Comparison of ENCODE assay signal across 18 cellular contexts in genomic region chr6:29563435-29563834, GRCh38. TPM values are rescaled to one million over a fixed set of nuclear protein-coding genes. Genes with fewer than 3 reads are reported as not detected.
"Had no signal": no experiment of that assay in that cellular context is flagged by ENCODE, and none has a peak within 500 bp of the region (broad histone marks: within the 10 kb centered on the region; RNA-seq: fewer than 3 reads in every experiment).

No MANE protein-coding gene starts in this region.

- H3K9me3 ChIP-seq: breast epithelium, right atrium auricular region had no signal

- H3K27ac Mint-ChIP-seq: activated naive CD8-positive, alpha-beta T cell treated with anti-CD3 and anti-CD28 coated beads, Interleukin-2, amount 50 U/mL, for 24 hours; activated T-cell treated with anti-CD3 and anti-CD28 coated beads, Interleukin-2, amount 50 U/mL, for 72 hours; effector memory CD8-positive, alpha-beta T cell; nephron; progenitor cell of endocrine pancreas had no signal

- H3K36me3 ChIP-seq: breast epithelium, right atrium auricular region had no signal

- H3K4me3 ChIP-seq: breast epithelium, right atrium auricular region had no signal

- H3K4me1 ChIP-seq: breast epithelium, right atrium auricular region had no signal

- H3K9me3 Mint-ChIP-seq: activated T-cell treated with anti-CD3 and anti-CD28 coated beads, Interleukin-2, amount 50 U/mL, for 72 hours; effector memory CD8-positive, alpha-beta T cell; nephron had no signal

- DNase-seq: activated CD4-positive, alpha-beta T cell treated with anti-CD3 and anti-CD28 coated beads for 4 hours; activated CD8-positive, alpha-beta memory T cell treated with anti-CD3 and anti-CD28 coated beads, Interleukin-2, amount 50 U/mL, for 48 hours; activated gamma-delta T cell treated with Interleukin-2 at 50 U/mL for 16 hours; activated naive CD8-positive, alpha-beta T cell treated with anti-CD3 and anti-CD28 coated beads, Interleukin-2, amount 50 U/mL, for 24 hours; aorta; cerebellar nuclear complex; effector memory CD8-positive, alpha-beta T cell; foreskin melanocyte; mesendoderm; occipital lobe had no signal

- H3K27me3 ChIP-seq: breast epithelium, right atrium auricular region had no signal

- H3K4me3 Mint-ChIP-seq: activated naive CD8-positive, alpha-beta T cell treated with anti-CD3 and anti-CD28 coated beads, Interleukin-2, amount 50 U/mL, for 24 hours; activated T-cell treated with anti-CD3 and anti-CD28 coated beads, Interleukin-2, amount 50 U/mL, for 72 hours; effector memory CD8-positive, alpha-beta T cell; nephron had no signal

- ATAC-seq: activated naive CD8-positive, alpha-beta T cell treated with anti-CD3 and anti-CD28 coated beads, Interleukin-2, amount 50 U/mL, for 24 hours; activated T-cell treated with anti-CD3 and anti-CD28 coated beads, Interleukin-2, amount 50 U/mL, for 72 hours; effector memory CD8-positive, alpha-beta T cell had no signal

- H3K27ac ChIP-seq: breast epithelium, right atrium auricular region had no signal

- H3K4me1 Mint-ChIP-seq: nephron had no signal

RNA-seq across cellular contexts. Expression of gene UBD, which starts 3.9 kb away (rescaled TPM):
- total RNA-seq: fibroblast of lung, right atrium auricular region had no signal

RNA-seq across cellular contexts. Expression of gene OR2H2, which starts 21.5 kb away (rescaled TPM):
- total RNA-seq: activated T-cell treated with anti-CD3 and anti-CD28 coated beads, Interleukin-2, amount 50 U/mL, for 72 hours; aorta; breast epithelium; fibroblast of lung; liver; occipital lobe; progenitor cell of endocrine pancreas; right atrium auricular region; T-helper 1 cell treated with Interleukin-12 subunit alpha and Interleukin-12 subunit beta and Interleukin-4 antibody, amounts not matched to agents 30 ng/mL and 1 ng/mL, for 36 hours had no signal
